ENCODE assay signal across 8 cellular contexts in genomic region chr22:20566420-20567260, GRCh38. TPM values are rescaled to one million over a fixed set of nuclear protein-coding genes. Genes with fewer than 3 reads are reported as not detected.
DNase-seq lines count a peak whose midpoint lies in the region; ATAC-seq and TF ChIP-seq lines count a peak whose summit lies in the region.

No MANE protein-coding gene starts in this region.

- H3K9me3 Mint-ChIP-seq in activated CD4-positive, alpha-beta T cell treated with anti-CD3 and anti-CD28 coated beads, Interleukin-2, amount 10 ng/mL, durations not matched to agents 7 days and 5 days: no peaks in the 10 kb centered on the region

- H3K36me3 ChIP-seq in DND-41 (ENCODE audit: insufficient read depth, low read length): peaks cover 79% of the 10 kb centered on the region
- H3K36me3 ChIP-seq in effector memory CD4-positive, alpha-beta T cell (ENCODE audit: control insufficient read depth, insufficient read depth, low read length): peaks cover 20% of the 10 kb centered on the region

- no peaks in the 10 kb centered on the region for H3K27me3 ChIP-seq in DND-41 (ENCODE audit: insufficient read depth, low read length, poor library complexity)
- H3K27me3 ChIP-seq in effector memory CD4-positive, alpha-beta T cell (replicated peaks; ENCODE audit: control insufficient read depth, insufficient read depth, low read length, poor library complexity, severe bottlenecking): no peaks in the 10 kb centered on the region

- peaks cover 91% of the 10 kb centered on the region for H3K4me1 Mint-ChIP-seq in activated CD4-positive, alpha-beta T cell treated with anti-CD3 and anti-CD28 coated beads, Interleukin-2, amount 10 ng/mL, durations not matched to agents 7 days and 5 days

- no peak overlapping the region for H3K4me2 ChIP-seq in DND-41 (ENCODE audit: insufficient read depth, low read length)

- H3K9me3 ChIP-seq in DND-41 (ENCODE audit: insufficient read depth, low read length, severe bottlenecking): no peaks in the 10 kb centered on the region
- H3K9me3 ChIP-seq in effector memory CD4-positive, alpha-beta T cell (ENCODE audit: control insufficient read depth, low read length): no peaks in the 10 kb centered on the region

- POLR2A ChIA-PET in activated CD4-positive, alpha-beta T cell treated with anti-CD3 and anti-CD28 coated beads, Interleukin-2, amount 10 ng/mL, durations not matched to agents 7 days and 5 days (lab: Charles Lee): no interaction called here
- POLR2A ChIA-PET in HEK293T (lab: Yijun Ruan, JAX): no interaction called here

- peak overlapping the region; percentile 93 for H3K27ac Mint-ChIP-seq in activated CD4-positive, alpha-beta T cell treated with anti-CD3 and anti-CD28 coated beads, Interleukin-2, amount 10 ng/mL, durations not matched to agents 7 days and 5 days

- H4K20me1 ChIP-seq in DND-41 (ENCODE audit: insufficient read depth, low read length): peaks cover 29% of the 10 kb centered on the region

- no peaks in the 10 kb centered on the region for H3K27me3 Mint-ChIP-seq in activated CD4-positive, alpha-beta T cell treated with anti-CD3 and anti-CD28 coated beads, Interleukin-2, amount 10 ng/mL, durations not matched to agents 7 days and 5 days

- ATAC-seq in DND-41 (ENCODE audit: insufficient read depth, low read depth) (0 out of 3 replicates have a peak, but pooled peaks have one; percentile 33), GM21786 (IDR thresholded peaks at IDR 0.05; ENCODE audit: unreplicated experiment) (no peak)

- peaks cover 11% of the 10 kb centered on the region for H3K4me1 ChIP-seq in DND-41 (ENCODE audit: insufficient read depth, low read length)
- H3K4me1 ChIP-seq in effector memory CD4-positive, alpha-beta T cell (ENCODE audit: control insufficient read depth, insufficient read depth, low read length, poor library complexity, severe bottlenecking): peaks cover 88% of the 10 kb centered on the region

- no peak overlapping the region for H2AFZ ChIP-seq in DND-41 (ENCODE audit: low read depth, low read length)

- TF ChIP-seq CTCF in DND-41 (IDR thresholded peaks at IDR 0.05; ENCODE audit: borderline replicate concordance, extremely low read depth, low read length, poor library complexity, severe bottlenecking): no peak

- no peaks in the 10 kb centered on the region for H3K79me2 ChIP-seq in DND-41 (ENCODE audit: insufficient read depth, low read length)

- CTCF ChIA-PET in activated CD4-positive, alpha-beta T cell treated with anti-CD3 and anti-CD28 coated beads, Interleukin-2, amount 10 ng/mL, durations not matched to agents 7 days and 5 days (lab: Charles Lee): interaction anchor here (0.7 to 7.3 kb wide), 4 partner anchors 13 to 48 kb away, joined by 3 to 122 read pairs (median 4); no protein-coding TSS in a partner anchor
- CTCF ChIA-PET in HEK293T (lab: Yijun Ruan, JAX): no interaction called here

- H3K4me3 Mint-ChIP-seq in activated CD4-positive, alpha-beta T cell treated with anti-CD3 and anti-CD28 coated beads, Interleukin-2, amount 10 ng/mL, durations not matched to agents 7 days and 5 days: peak overlapping the region; percentile 69

- H3K36me3 Mint-ChIP-seq in activated CD4-positive, alpha-beta T cell treated with anti-CD3 and anti-CD28 coated beads, Interleukin-2, amount 10 ng/mL, durations not matched to agents 7 days and 5 days (ENCODE audit: low read depth): peaks cover 85% of the 10 kb centered on the region

- DNase-seq in DND-41 (peak; percentile 40), skeletal muscle cell (ENCODE audit: low read depth) (peak; percentile 52), UCSD-AML1 (lab: John Stamatoyannopoulos, UW; ENCODE audit: unreplicated experiment) (no peak), inferior parietal cortex (ENCODE audit: extremely low spot score) (no peak), HEK293T (ENCODE audit: extremely low spot score) (no peak)
- DNase-seq in activated CD4-positive, alpha-beta T cell treated with anti-CD3 and anti-CD28 coated beads, Interleukin-2, amount 10 ng/mL, durations not matched to agents 7 days and 5 days: peak; percentile 77
- DNase-seq in effector memory CD4-positive, alpha-beta T cell: peak; percentile 49 to 75 (median 58)

- no peak overlapping the region for H3K27ac ChIP-seq in DND-41 (ENCODE audit: low read length)
- H3K27ac ChIP-seq in effector memory CD4-positive, alpha-beta T cell (ENCODE audit: insufficient read depth, low read length, poor library complexity, severe bottlenecking): peak overlapping the region; percentile 58

- H3K4me3 ChIP-seq in DND-41 (ENCODE audit: low read depth in 1 of 2, low read length in 2 of 2) (no peak overlapping the region), skeletal muscle cell (ENCODE audit: low read depth, low read length) (no peak overlapping the region)
- H3K4me3 ChIP-seq in effector memory CD4-positive, alpha-beta T cell (ENCODE audit: insufficient read depth, low read depth, low read length, poor library complexity, severe bottlenecking): no peak overlapping the region

- no peak overlapping the region for H3K9ac ChIP-seq in DND-41 (ENCODE audit: low read depth, low read length)

TF ChIP-seq in HEK293T, 16 proteins besides CTCF, POLR2A, EP300 and RAD21:
- TF ChIP-seq L3MBTL2 (conservative IDR thresholded peaks at IDR 0.05): no peak
- no peak for TF ChIP-seq ZNF384 (IDR thresholded peaks at IDR 0.05)
- no peak for TF ChIP-seq FOXK2 (IDR thresholded peaks at IDR 0.05)
- TF ChIP-seq BHLHE40 (IDR thresholded peaks at IDR 0.05; ENCODE audit: borderline replicate concordance): no peak
- no peak for TF ChIP-seq LEF1 (IDR thresholded peaks at IDR 0.05; ENCODE audit: borderline replicate concordance)
- TF ChIP-seq FOXM1 (IDR thresholded peaks at IDR 0.05; ENCODE audit: borderline replicate concordance): no peak
- TF ChIP-seq TARDBP (IDR thresholded peaks at IDR 0.05): no peak
- no peak for TF ChIP-seq FOXA1 (IDR thresholded peaks at IDR 0.05)
- no peak for TF ChIP-seq ARNT (IDR thresholded peaks at IDR 0.05)
TF ChIP-seq in HEK293T: peak in this region for 0.

RNA-seq across cellular contexts. Expression of gene MED15, which starts 59.2 kb away (rescaled TPM):
- 100 to 1,000 TPM; 141 to 182 TPM for total RNA-seq in activated CD4-positive, alpha-beta T cell treated with anti-CD3 and anti-CD28 coated beads, Interleukin-2, amount 10 ng/mL, durations not matched to agents 7 days and 5 days

Comparison
In these comparisons a context has a peak if more than half of its experiments do, and no peak if none do; other contexts are left out.
1. DNase-seq: peak in DND-41 (single experiment), activated CD4-positive, alpha-beta T cell treated with anti-CD3 and anti-CD28 coated beads, Interleukin-2, amount 10 ng/mL, durations not matched to agents 7 days and 5 days (single experiment), effector memory CD4-positive, alpha-beta T cell (3 of 3) and skeletal muscle cell (single experiment); none in UCSD-AML1 (single experiment), inferior parietal cortex (single experiment) and HEK293T (single experiment).